ENCODE assay signal across 8 cellular contexts in genomic region chr6:86937219-86938079, GRCh38. TPM values are rescaled to one million over a fixed set of nuclear protein-coding genes. Genes with fewer than 3 reads are reported as not detected.
A peak's percentile ranks its signal among the peaks of the same experiment; 100 is the strongest.
DNase-seq lines count a peak whose midpoint lies in the region; ATAC-seq and TF ChIP-seq lines count a peak whose summit lies in the region.

Gene HTR1E, plus strand, starts transcription at chr6:86937528. Its CDS starts 77,807 bp downstream, at chr6:87015335.

- H2BK15ac ChIP-seq in mesendoderm (replicated peaks; ENCODE audit: low read depth) = no peak within 1 kb of the TSS

- intact Hi-C loops in uterus (cut with DNase I; ENCODE audit: low total_unique reads) = no loop called here

- H2BK120ac ChIP-seq in mesendoderm (ENCODE audit: low read depth, low read length) = no peak within 1 kb of the TSS

- H3K9me3 ChIP-seq in uterus = no peaks in the 10 kb centered on the region

- TF ChIP-seq CTCF in GM12872 (IDR thresholded peaks at IDR 0.05; ENCODE audit: insufficient read depth, low read depth, low read length) (peak; percentile 74), coronary artery (IDR thresholded peaks at IDR 0.05) (peak; percentile 30), uterus (IDR thresholded peaks at IDR 0.05) (peak; percentile 34 to 75 (median 40))

- DNase-seq in 8988T = peak; percentile 57
- peak; percentile 42 for DNase-seq in NCI-H82 treated with DMSO at 0.1 percent for 48 hours (lab: John Stamatoyannopoulos, UW; ENCODE audit: unreplicated experiment)
- DNase-seq in coronary artery (ENCODE audit: low spot score) = no peak
- DNase-seq in mesendoderm = no peak
- DNase-seq in uterus = peak; percentile 16 to 39

- H3K79me1 ChIP-seq in mesendoderm (ENCODE audit: low read length) = no peaks in the 10 kb centered on the region

- ATAC-seq in HG03103 (IDR thresholded peaks at IDR 0.05; ENCODE audit: low read depth, unreplicated experiment) (peak; percentile 58), HG03196 (IDR thresholded peaks at IDR 0.05; ENCODE audit: unreplicated experiment) (no peak)

- H3K56ac ChIP-seq in mesendoderm (ENCODE audit: low read length) = peak within 1 kb of the TSS; percentile 93

- H3K27me3 ChIP-seq in mesendoderm (ENCODE audit: insufficient read depth, low read length, poor library complexity) = no peaks in the 10 kb centered on the region
- no peaks in the 10 kb centered on the region for H3K27me3 ChIP-seq in uterus

- H3K23ac ChIP-seq in mesendoderm (ENCODE audit: low read length) = no peak within 1 kb of the TSS

- peak within 1 kb of the TSS; percentile 6 for H2BK5ac ChIP-seq in mesendoderm (ENCODE audit: low read length)

- H3K4ac ChIP-seq in mesendoderm (ENCODE audit: low read depth, low read length) = no peak within 1 kb of the TSS

- H3K27ac ChIP-seq in coronary artery (no peak within 1 kb of the TSS), mesendoderm (ENCODE audit: low read depth, low read length) (no peak within 1 kb of the TSS), uterus (peak within 1 kb of the TSS in 1 of 2 donors; percentile 53)

- H4K5ac ChIP-seq in mesendoderm (ENCODE audit: low read length) = no peak within 1 kb of the TSS

- TF ChIP-seq POLR2A in uterus (IDR thresholded peaks at IDR 0.05) = no peak

- H3K4me1 ChIP-seq in mesendoderm (ENCODE audit: control insufficient read depth, low read depth, low read length) (no peaks in the 10 kb centered on the region), uterus (no peaks in the 10 kb centered on the region)

- H3K4me3 ChIP-seq in coronary artery = peak within 1 kb of the TSS; percentile 58
- H3K4me3 ChIP-seq in mesendoderm (ENCODE audit: low read length) = peak within 1 kb of the TSS; percentile 48
- peak within 1 kb of the TSS; percentile 41 to 52 for H3K4me3 ChIP-seq in uterus

- no peak within 1 kb of the TSS for H2AK5ac ChIP-seq in mesendoderm (ENCODE audit: low read length)

- H4K8ac ChIP-seq in mesendoderm (ENCODE audit: low read depth, low read length) = no peak within 1 kb of the TSS

- H3K79me2 ChIP-seq in mesendoderm (ENCODE audit: control insufficient read depth, insufficient read depth, low read length) = no peaks in the 10 kb centered on the region

- peak within 1 kb of the TSS; percentile 1 for H3K18ac ChIP-seq in mesendoderm (ENCODE audit: low read length)

- H3K9ac ChIP-seq in mesendoderm (ENCODE audit: low read length) = peak within 1 kb of the TSS; percentile 72

- H3K36me3 ChIP-seq in mesendoderm (ENCODE audit: control insufficient read depth, insufficient read depth, low read length) (no peaks in the 10 kb centered on the region), uterus (no peaks in the 10 kb centered on the region)

- no CpG with 5 or more reads among the region's 55 CpGs for WGBS in mesendoderm (ENCODE audit: extremely low coverage, insufficient coverage, low lambda C conversion rate)

- peak within 1 kb of the TSS; percentile 98 for H3K4me2 ChIP-seq in mesendoderm (ENCODE audit: low read length)

RNA-seq across cellular contexts. Expression of gene HTR1E, which starts in this region (rescaled TPM):
- 0.18 TPM for polyA plus RNA-seq in mesendoderm (2013, experiment 1 of 2)
- 0.21 TPM for polyA plus RNA-seq in mesendoderm (2013, experiment 2 of 2)
- 1 to 10 TPM in 1 of 4 donors, not detected in 3; 2.1 TPM for total RNA-seq in uterus

Comparison
In these comparisons a context has a peak if more than half of its experiments do, and no peak if none do; other contexts are left out.
1. DNase-seq: peak in 8988T (single experiment), NCI-H82 treated with DMSO at 0.1 percent for 48 hours (single experiment) and uterus (2 of 2); none in coronary artery (single experiment) and mesendoderm (single experiment).
2. Peak in every context shown above with its lines, with median percentiles within 50 percentile points of each other: CTCF ChIP-seq and H3K4me3 ChIP-seq.